Comparison of ENCODE assay signal across 8 cellular contexts in the genomic region with DNA sequence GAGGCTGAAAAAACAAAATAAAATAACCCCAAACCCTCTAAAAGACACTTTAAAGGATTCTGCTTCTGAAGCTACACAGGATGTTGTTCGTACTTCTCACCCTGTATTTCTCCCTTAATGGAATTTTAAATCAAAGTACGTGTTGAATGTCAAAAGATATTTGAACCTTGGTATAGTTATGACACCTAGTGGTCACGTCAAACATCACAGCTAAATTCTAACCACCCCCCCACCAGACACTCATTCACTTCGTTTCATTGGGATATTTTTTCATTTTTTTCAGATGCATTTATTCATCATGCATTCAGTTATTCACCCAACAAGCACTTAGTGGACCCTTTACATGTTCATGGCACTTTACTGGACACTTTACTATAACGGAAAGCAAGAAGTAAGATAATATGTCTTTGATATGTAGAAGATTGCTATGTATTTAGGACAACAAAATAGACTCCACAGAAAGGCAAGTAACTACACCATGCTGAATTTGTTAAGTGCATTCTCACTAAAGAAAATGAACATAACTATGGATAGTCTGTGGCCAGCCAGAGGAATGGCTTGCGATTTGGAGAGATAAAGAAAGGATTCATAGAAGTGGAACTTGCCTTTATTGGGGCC.
A peak's percentile ranks its signal among the peaks of the same experiment; 100 is the strongest.
DNase-seq lines count a peak whose midpoint lies in the region; ATAC-seq, FAIRE-seq and TF ChIP-seq lines count a peak whose summit lies in the region.

No MANE protein-coding gene starts in this region.

- H4K20me1 ChIP-seq in OCI-LY3 (ENCODE audit: insufficient read depth, low read length) (no peaks in the 10 kb centered on the region), K562 (replicated peaks; ENCODE audit: control insufficient read depth, insufficient read depth, low read length) (no peaks in the 10 kb centered on the region)

- intact Hi-C loops in K562 (cut with micrococcal nuclease) = loop anchor here (5.0 kb wide), 2 partner anchors 330 to 525 kb away; no protein-coding TSS in a partner anchor

- BruUV-seq in K562 (replicated peaks; lab: Mats Ljungman, UMichigan) = no TSS peak

- peaks cover 19% of the 10 kb centered on the region for H3K4me1 ChIP-seq in OCI-LY3 (ENCODE audit: low read length)
- H3K4me1 ChIP-seq in K562 (replicated peaks in 1 of 2; ENCODE audit: control insufficient read depth in 2 of 2, insufficient read depth in 2 of 2, low read length in 2 of 2) = no peaks in the 10 kb centered on the region

- H3K27ac ChIP-seq in OCI-LY3 (ENCODE audit: low read length) (no peak overlapping the region), K562 (ENCODE audit: extremely low read depth, low read depth, low read length) (no peak overlapping the region)

- DNase-seq in activated gamma-delta T cell treated with Interleukin-2 at 50 U/mL for 16 hours (peak; percentile 27), activated gamma-delta T cell (lab: John Stamatoyannopoulos, UW) (no peak), HFF-Myc (ENCODE audit: extremely low read depth, low read depth) (no peak), K562 (ENCODE audit: extremely low read depth in 1 of 4, low spot score in 3 of 4) (peak; percentile 10 to 21 (median 16)), stromal cell of bone marrow (ENCODE audit: low read depth) (peak; percentile 10), NCI-H128 (lab: John Stamatoyannopoulos, UW; ENCODE audit: unreplicated experiment) (no peak)

- CTCF ChIA-PET in K562 (lab: Yijun Ruan, JAX; ENCODE audit: low intra/inter-chr PET ratio) = no interaction called here

- peak overlapping the region; percentile 28; the same call in 1 of the 2 replicates for H3K9ac ChIP-seq in OCI-LY3 (ENCODE audit: low read length)
- H3K9ac ChIP-seq in K562 (ENCODE audit: insufficient read depth in 1 of 2, low read depth in 2 of 2, low read length in 2 of 2) = no peak overlapping the region

- TF ChIP-seq POLR2A in K562 (conservative IDR thresholded peaks at IDR 0.05) = no peak

- peak; percentile 6 for FAIRE-seq in K562 (lab: Jason Lieb, UNC)
- peak; percentile 97 for FAIRE-seq in islet of Langerhans (lab: Jason Lieb, UNC)

- no peaks in the 10 kb centered on the region for H3K79me2 ChIP-seq in OCI-LY3 (ENCODE audit: low read length)
- H3K79me2 ChIP-seq in K562 (ENCODE audit: control insufficient read depth, insufficient read depth, low read length) = no peaks in the 10 kb centered on the region

- no peak for ATAC-seq in K562

- H3K9me3 ChIP-seq in OCI-LY3 (ENCODE audit: insufficient read depth, low read length) = no peaks in the 10 kb centered on the region
- no peaks in the 10 kb centered on the region for H3K9me3 ChIP-seq in K562 (replicated peaks; ENCODE audit: control insufficient read depth, insufficient read depth, low read depth, low read length)

- H3K36me3 ChIP-seq in OCI-LY3 (replicated peaks; ENCODE audit: low read depth, low read length) (peaks cover under 1% of the 10 kb centered on the region), K562 (ENCODE audit: control insufficient read depth, insufficient read depth, low read length) (no peaks in the 10 kb centered on the region)

- peak overlapping the region; percentile 78 for H3K4me2 ChIP-seq in OCI-LY3 (ENCODE audit: low read length)
- H3K4me2 ChIP-seq in K562 (ENCODE audit: insufficient read depth, low read length) = no peak overlapping the region

- 0% methylated on average over 6 of the region's 6 CpGs for WGBS in K562 (ENCODE audit: insufficient coverage, low coverage, missing lambda C conversion rate)

- H3K4me3 ChIP-seq in HFF-Myc (replicated peaks; ENCODE audit: low read depth, low read length) = no peak overlapping the region
- peak overlapping the region; percentile 63 for H3K4me3 ChIP-seq in OCI-LY3 (ENCODE audit: low read length)
- H3K4me3 ChIP-seq in K562 = no peak overlapping the region

- peak; percentile 34 for TF ChIP-seq CTCF in HFF-Myc (IDR thresholded peaks at IDR 0.05; ENCODE audit: low read depth, low read length, missing control alignments)
- peak; percentile 63 for TF ChIP-seq CTCF in OCI-LY3 (IDR thresholded peaks at IDR 0.05; ENCODE audit: low read depth, low read length)
- peak in 2 of 3 experiments; percentile 48 to 52; a peak in 4 of 6 replicates for TF ChIP-seq CTCF in K562 (IDR thresholded peaks at IDR 0.05 in 2 of 3, conservative IDR thresholded peaks at IDR 0.05 in 1 of 3; ENCODE audit: insufficient read depth in 2 of 3, low read depth in 1 of 3, low read length in 3 of 3)

- no peak for TF ChIP-seq EP300 in K562 (IDR thresholded peaks at IDR 0.05; ENCODE audit: low read length)

- H2AFZ ChIP-seq in OCI-LY3 (ENCODE audit: low read depth, low read length) (peak overlapping the region; percentile 89; the same call in 1 of the 2 replicates), K562 (ENCODE audit: low read depth, low read length) (no peak overlapping the region)

- POLR2A ChIA-PET in K562 (lab: Yijun Ruan, JAX) = no interaction called here

- no peaks in the 10 kb centered on the region for H3K9me1 ChIP-seq in K562 (ENCODE audit: control insufficient read depth, insufficient read depth, low read length)

- no peaks in the 10 kb centered on the region for H3K27me3 ChIP-seq in OCI-LY3 (ENCODE audit: low read depth, low read length)
- no peaks in the 10 kb centered on the region for H3K27me3 ChIP-seq in K562 (ENCODE audit: control insufficient read depth in 2 of 2, insufficient read depth in 2 of 2, low read length in 2 of 2)

- in situ Hi-C loops in K562 (cut with MboI) = no loop called here

- TF ChIP-seq RAD21 in K562 (CRISPR knock-in tag; conservative IDR thresholded peaks at IDR 0.05 in 1 of 2, IDR thresholded peaks at IDR 0.05 in 1 of 2) = peak; percentile 25 to 58; a peak in 3 of 4 replicates

TF ChIP-seq in K562, 482 proteins besides CTCF, POLR2A, EP300 and RAD21:
- TF ChIP-seq, protein P1, sequence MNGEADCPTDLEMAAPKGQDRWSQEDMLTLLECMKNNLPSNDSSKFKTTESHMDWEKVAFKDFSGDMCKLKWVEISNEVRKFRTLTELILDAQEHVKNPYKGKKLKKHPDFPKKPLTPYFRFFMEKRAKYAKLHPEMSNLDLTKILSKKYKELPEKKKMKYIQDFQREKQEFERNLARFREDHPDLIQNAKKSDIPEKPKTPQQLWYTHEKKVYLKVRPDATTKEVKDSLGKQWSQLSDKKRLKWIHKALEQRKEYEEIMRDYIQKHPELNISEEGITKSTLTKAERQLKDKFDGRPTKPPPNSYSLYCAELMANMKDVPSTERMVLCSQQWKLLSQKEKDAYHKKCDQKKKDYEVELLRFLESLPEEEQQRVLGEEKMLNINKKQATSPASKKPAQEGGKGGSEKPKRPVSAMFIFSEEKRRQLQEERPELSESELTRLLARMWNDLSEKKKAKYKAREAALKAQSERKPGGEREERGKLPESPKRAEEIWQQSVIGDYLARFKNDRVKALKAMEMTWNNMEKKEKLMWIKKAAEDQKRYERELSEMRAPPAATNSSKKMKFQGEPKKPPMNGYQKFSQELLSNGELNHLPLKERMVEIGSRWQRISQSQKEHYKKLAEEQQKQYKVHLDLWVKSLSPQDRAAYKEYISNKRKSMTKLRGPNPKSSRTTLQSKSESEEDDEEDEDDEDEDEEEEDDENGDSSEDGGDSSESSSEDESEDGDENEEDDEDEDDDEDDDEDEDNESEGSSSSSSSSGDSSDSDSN (IDR thresholded peaks at IDR 0.05; ENCODE audit: borderline replicate concordance in 1 of 2, low read depth in 2 of 2, low read length in 2 of 2) = no peak
- TF ChIP-seq, protein P2, sequence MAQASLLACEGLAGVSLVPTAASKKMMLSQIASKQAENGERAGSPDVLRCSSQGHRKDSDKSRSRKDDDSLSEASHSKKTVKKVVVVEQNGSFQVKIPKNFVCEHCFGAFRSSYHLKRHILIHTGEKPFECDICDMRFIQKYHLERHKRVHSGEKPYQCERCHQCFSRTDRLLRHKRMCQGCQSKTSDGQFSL (CRISPR knock-in tag; IDR thresholded peaks at IDR 0.05) = peak; percentile 84
- TF ChIP-seq, protein P2 (tag; IDR thresholded peaks at IDR 0.05) = peak in 1 of 2 experiments; percentile 27; a peak in 1 of 4 replicates

Comparison
In these comparisons a context has a peak if more than half of its experiments do, and no peak if none do; other contexts are left out.
1. DNase-seq: peak in activated gamma-delta T cell treated with Interleukin-2 at 50 U/mL for 16 hours (single experiment), K562 (4 of 4) and stromal cell of bone marrow (single experiment); none in activated gamma-delta T cell (single experiment), HFF-Myc (single experiment) and NCI-H128 (single experiment).
2. Peak in every context shown above with its lines, with median percentiles within 50 percentile points of each other: CTCF ChIP-seq.